ENCODE assay signal across 25 cellular contexts in genomic region chr2:240358821-240359342, GRCh38.
A peak's percentile ranks its signal among the peaks of the same experiment; 100 is the strongest.
DNase-seq lines count a peak whose midpoint lies in the region; ATAC-seq and TF ChIP-seq lines count a peak whose summit lies in the region.
"Had no signal": no experiment of that assay in that cellular context is flagged by ENCODE, and none has a peak within 500 bp of the region (broad histone marks: within the 10 kb centered on the region; RNA-seq: fewer than 3 reads in every experiment).

No MANE protein-coding gene starts in this region.

- H3K79me1 ChIP-seq in neuronal stem cell (ENCODE audit: low read depth, low read length): no peaks in the 10 kb centered on the region

- peaks cover 4% of the 10 kb centered on the region for H3K27me3 Mint-ChIP-seq in chondrocyte (ENCODE audit: low read depth)

- peaks cover 7% of the 10 kb centered on the region for H3K4me1 Mint-ChIP-seq in chondrocyte (ENCODE audit: low read depth)

- H2BK5ac ChIP-seq in neuronal stem cell (ENCODE audit: low read length): peak overlapping the region; percentile 36

- H3K27ac ChIP-seq in neuronal stem cell (replicated peaks; ENCODE audit: low read length): no peak overlapping the region
- no peak overlapping the region for H3K27ac ChIP-seq in aorta (ENCODE audit: low read depth in 1 of 2, low read length in 2 of 2)
- H3K27ac ChIP-seq in foreskin keratinocyte: no peak overlapping the region
- H3K27ac ChIP-seq: A549, GM23248, RWPE1, SK-N-MC had no signal

- H2BK12ac ChIP-seq in neuronal stem cell (ENCODE audit: low read length): no peak overlapping the region

- H4K91ac ChIP-seq in neuronal stem cell (ENCODE audit: low read depth, low read length, poor library complexity): no peak overlapping the region

- H2BK15ac ChIP-seq in neuronal stem cell (ENCODE audit: low read length): peak overlapping the region; percentile 24

- H3K27me3 ChIP-seq in neuronal stem cell (ENCODE audit: control insufficient read depth in 3 of 3, insufficient read depth in 3 of 3, low read depth in 1 of 3, low read length in 3 of 3) (no peaks in the 10 kb centered on the region), aorta (ENCODE audit: control insufficient read depth in 1 of 2, insufficient read depth in 2 of 2, low read length in 1 of 2) (no peaks in the 10 kb centered on the region), foreskin keratinocyte (peaks cover 5% of the 10 kb centered on the region)
- H3K27me3 ChIP-seq: MG63 had no signal

- H3K18ac ChIP-seq in neuronal stem cell (ENCODE audit: low read length): peak overlapping the region; percentile 20

- no peaks in the 10 kb centered on the region for H3K36me3 ChIP-seq in neuronal stem cell (replicated peaks in 1 of 2; ENCODE audit: control insufficient read depth in 2 of 2, insufficient read depth in 2 of 2, low read length in 2 of 2)
- H3K36me3 ChIP-seq in aorta (ENCODE audit: control insufficient read depth in 1 of 2, insufficient read depth in 2 of 2, low read length in 1 of 2): no peaks in the 10 kb centered on the region
- H3K36me3 ChIP-seq: MG63 had no signal

- no peak overlapping the region for H2BK120ac ChIP-seq in neuronal stem cell (ENCODE audit: low read depth, low read length)

- H3K23ac ChIP-seq in neuronal stem cell (ENCODE audit: low read depth, low read length, poor library complexity): no peak overlapping the region

- peak overlapping the region; percentile 50 for H3K9ac ChIP-seq in neuronal stem cell (ENCODE audit: low read depth, low read length, poor library complexity)
- H3K9ac ChIP-seq: GM23248 had no signal

- H3K9me3 ChIP-seq in neuronal stem cell (replicated peaks in 1 of 2; ENCODE audit: control insufficient read depth in 2 of 2, insufficient read depth in 1 of 2, low read depth in 1 of 2, low read length in 2 of 2) (peaks cover 20 to 23% of the 10 kb centered on the region in 2 donors), aorta (ENCODE audit: control insufficient read depth, low read length) (no peaks in the 10 kb centered on the region)

- ATAC-seq in left ventricle myocardium superior: no peak
- no peak for ATAC-seq in Right ventricle myocardium inferior
- no peak for ATAC-seq in aorta (ENCODE audit: low FRiP score)
- ATAC-seq in foreskin keratinocyte: no peak
- ATAC-seq: A549; CD8-positive, alpha-beta T cell; HCT116 had no signal

- no peak overlapping the region for H3K4me2 ChIP-seq in neuronal stem cell (ENCODE audit: insufficient read depth, low read length, poor library complexity, severe bottlenecking)
- H3K4me2 ChIP-seq: A549 had no signal

- no peak overlapping the region for H3K4me3 Mint-ChIP-seq in chondrocyte (ENCODE audit: unreplicated experiment)
- H3K4me3 Mint-ChIP-seq: CD8-positive, alpha-beta T cell had no signal

- H3K27ac Mint-ChIP-seq in chondrocyte (ENCODE audit: unreplicated experiment): no peak overlapping the region
- H3K27ac Mint-ChIP-seq: CD8-positive, alpha-beta T cell had no signal

- peak overlapping the region; percentile 93 for H2AK5ac ChIP-seq in neuronal stem cell (ENCODE audit: low read depth, low read length)

- H3K9me3 Mint-ChIP-seq in chondrocyte (ENCODE audit: low read depth): peaks cover 11% of the 10 kb centered on the region

- H3K4ac ChIP-seq in neuronal stem cell (ENCODE audit: low read length): no peak overlapping the region

- peak; percentile 22 for DNase-seq in left ventricle myocardium superior
- DNase-seq in Right ventricle myocardium inferior (ENCODE audit: missing footprints): no peak
- DNase-seq in chondrocyte (ENCODE audit: low spot score): peak; percentile 89
- no peak for DNase-seq in neuronal stem cell (ENCODE audit: low spot score)
- DNase-seq in aorta: peak; percentile 28 to 64
- no peak for DNase-seq in activated CD4-positive, CD25-positive, alpha-beta regulatory T cell (lab: John Stamatoyannopoulos, UW)
- no peak for DNase-seq in foreskin keratinocyte
- DNase-seq in NCI-H187 treated with DMSO at 0.1 percent for 48 hours (lab: John Stamatoyannopoulos, UW): no peak
- DNase-seq: AML-193; C1 segment of cervical spinal cord; Caco-2; CD8-positive, alpha-beta T cell; GM23248; KBM-7; MG63; NCI-H1105 treated with DMSO at 0.1 percent for 48 hours; NCI-H146; NCI-H2029; NCI-H2227 treated with DMSO at 0.1 percent for 48 hours; NCI-H526 treated with DMSO at 0.1 percent for 48 hours; SIG-M5 had no signal

- peak overlapping the region; percentile 10 for H4K8ac ChIP-seq in neuronal stem cell (ENCODE audit: low read depth, low read length)

- H3K14ac ChIP-seq in neuronal stem cell (ENCODE audit: low read length): peak overlapping the region; percentile 38

- H3K36me3 Mint-ChIP-seq in chondrocyte (ENCODE audit: low read depth): peaks cover 9% of the 10 kb centered on the region
- H3K36me3 Mint-ChIP-seq: CD8-positive, alpha-beta T cell had no signal

- no peak overlapping the region for H2AFZ ChIP-seq in neuronal stem cell (ENCODE audit: low read length)
- H2AFZ ChIP-seq: GM23248 had no signal

- TF ChIP-seq CTCF in chondrocyte (IDR thresholded peaks at IDR 0.05) (no peak), foreskin keratinocyte (conservative IDR thresholded peaks at IDR 0.05) (no peak)

- no CpG with 5 or more reads among the region's 12 CpGs for WGBS in neuronal stem cell (ENCODE audit: extremely low coverage in 2 of 2, insufficient read length in 2 of 2, insufficient replicate concordance in 1 of 2), 2 donors
- 93 to 95% methylated on average over 11 to 12 of the region's 12 CpGs for WGBS in aorta, 2 donors

- no peaks in the 10 kb centered on the region for H3K4me1 ChIP-seq in neuronal stem cell (ENCODE audit: control insufficient read depth in 2 of 2, insufficient read depth in 1 of 2, low read depth in 1 of 2, low read length in 2 of 2)
- no peaks in the 10 kb centered on the region for H3K4me1 ChIP-seq in aorta (ENCODE audit: control insufficient read depth in 1 of 2, insufficient read depth in 2 of 2, low read length in 2 of 2)
- peaks cover 4% of the 10 kb centered on the region for H3K4me1 ChIP-seq in foreskin keratinocyte
- H3K4me1 ChIP-seq: Caco-2 had no signal

- H3K4me3 ChIP-seq in neuronal stem cell (ENCODE audit: low read length in 2 of 2): peak overlapping the region in 1 of 2 donors; percentile 18
- H3K4me3 ChIP-seq in aorta (ENCODE audit: low read length in 2 of 2): no peak overlapping the region
- H3K4me3 ChIP-seq: A549, GM23248, MG63, SK-N-MC had no signal

- intact Hi-C loops in left ventricle myocardium superior (cut with micrococcal nuclease) (no loop called here), Right ventricle myocardium inferior (cut with DNase I) (no loop called here), aorta (cut with DNase I) (no loop called here)

Comparison
In these comparisons a context has a peak if more than half of its experiments do, and no peak if none do; other contexts are left out.
1. DNase-seq: peak in left ventricle myocardium superior (single experiment), chondrocyte (single experiment) and aorta (2 of 2); none in Right ventricle myocardium inferior (single experiment), neuronal stem cell (single experiment), activated CD4-positive, CD25-positive, alpha-beta regulatory T cell (0 of 4), foreskin keratinocyte (0 of 2) and NCI-H187 treated with DMSO at 0.1 percent for 48 hours (single experiment).